ENCODE assay signal across 1 cellular context in genomic region chr2:74498500-74499268, GRCh38.
TF ChIP-seq lines count a peak whose summit lies in the region.

No MANE protein-coding gene starts in this region.

TF ChIP-seq in WTC11, 78 proteins besides CTCF, POLR2A, EP300 and RAD21 (continued from another document):
- TF ChIP-seq FOXK1 (CRISPR knock-in tag; IDR thresholded peaks at IDR 0.05), result 0 out of 2 replicates have a peak, but pooled peaks have one; percentile 33
- TF ChIP-seq TP53 (CRISPR knock-in tag; IDR thresholded peaks at IDR 0.05), result 0 out of 2 replicates have a peak, but pooled peaks have one; percentile 45
- no peak for TF ChIP-seq NR3C1 (CRISPR knock-in tag; conservative IDR thresholded peaks at IDR 0.05; ENCODE audit: low read depth)
- peak; percentile 69; the same call in 1 of the 2 replicates for TF ChIP-seq CBFB (CRISPR knock-in tag; IDR thresholded peaks at IDR 0.05; ENCODE audit: low read depth)
- peak; percentile 58; the same call in 1 of the 2 replicates for TF ChIP-seq FOXP1 (CRISPR knock-in tag; IDR thresholded peaks at IDR 0.05; ENCODE audit: borderline replicate concordance)
- no peak; the same call in 1 of the 2 replicates for TF ChIP-seq ATF2 (CRISPR knock-in tag; IDR thresholded peaks at IDR 0.05; ENCODE audit: borderline replicate concordance, low read depth)
- TF ChIP-seq TEAD4 (CRISPR knock-in tag; IDR thresholded peaks at IDR 0.05), result no peak
- TF ChIP-seq SOX15 (CRISPR knock-in tag; IDR thresholded peaks at IDR 0.05), result no peak
- TF ChIP-seq ZNF263 (CRISPR knock-in tag; IDR thresholded peaks at IDR 0.05; ENCODE audit: low read depth), result no peak
- 0 out of 2 replicates have a peak, but pooled peaks have one; percentile 49 for TF ChIP-seq SMAD3 (CRISPR knock-in tag; IDR thresholded peaks at IDR 0.05; ENCODE audit: borderline replicate concordance)
- no peak for TF ChIP-seq CREB1 (CRISPR knock-in tag; IDR thresholded peaks at IDR 0.05)
- no peak for TF ChIP-seq ATF1 (CRISPR knock-in tag; IDR thresholded peaks at IDR 0.05)
- TF ChIP-seq CDX4 (CRISPR knock-in tag; IDR thresholded peaks at IDR 0.05; ENCODE audit: borderline replicate concordance), result no peak
- TF ChIP-seq SMAD4 (CRISPR knock-in tag; IDR thresholded peaks at IDR 0.05), result no peak
- TF ChIP-seq ZNF671 (CRISPR knock-in tag; IDR thresholded peaks at IDR 0.05), result no peak
- TF ChIP-seq E2F4 (CRISPR knock-in tag; IDR thresholded peaks at IDR 0.05; ENCODE audit: borderline replicate concordance, low read depth), result no peak
- TF ChIP-seq MXD4 (CRISPR knock-in tag; IDR thresholded peaks at IDR 0.05; ENCODE audit: borderline replicate concordance), result no peak
- TF ChIP-seq GRHL2 (CRISPR knock-in tag; IDR thresholded peaks at IDR 0.05; ENCODE audit: insufficient replicate concordance, severe bottlenecking), result no peak
- peak; percentile 72 for TF ChIP-seq FOXP4 (CRISPR knock-in tag; IDR thresholded peaks at IDR 0.05)
- TF ChIP-seq MAX (CRISPR knock-in tag; IDR thresholded peaks at IDR 0.05), result peak; percentile 90
- TF ChIP-seq ZNF317 (CRISPR knock-in tag; IDR thresholded peaks at IDR 0.05; ENCODE audit: borderline replicate concordance, low read depth), result no peak
TF ChIP-seq in WTC11: peak in this region for 10.
